ENCODE assay signal across 8 cellular contexts in genomic region chr14:73462078-73462715, GRCh38. TPM values are rescaled to one million over a fixed set of nuclear protein-coding genes. Genes with fewer than 3 reads are reported as not detected.
A peak's percentile ranks its signal among the peaks of the same experiment; 100 is the strongest.
DNase-seq lines count a peak whose midpoint lies in the region; ATAC-seq and TF ChIP-seq lines count a peak whose summit lies in the region.

No MANE protein-coding gene starts in this region.

- H3K79me2 ChIP-seq in hepatocyte = peaks cover 9% of the 10 kb centered on the region

- H3K4me1 ChIP-seq in BLaER1 treated with 17β-estradiol and CSF1 and Interleukin-3, amounts not matched to agents 10 nM and 100 nM = peaks cover 40 to 84% (median 82%) of the 10 kb centered on the region in 10 experiments
- H3K4me1 ChIP-seq in adrenal gland (replicated peaks in 1 of 2) (peaks cover 27 to 67% of the 10 kb centered on the region in 2 donors), hepatocyte (ENCODE audit: insufficient read depth) (peaks cover 29% of the 10 kb centered on the region)

- peak overlapping the region; percentile 20 for H2AFZ ChIP-seq in hepatocyte

- H3K36me3 ChIP-seq in BLaER1 treated with 17β-estradiol and CSF1 and Interleukin-3, amounts not matched to agents 10 nM and 100 nM = no peaks in the 10 kb centered on the region
- H3K36me3 ChIP-seq in adrenal gland (replicated peaks in 1 of 2) (no peaks in the 10 kb centered on the region), hepatocyte (replicated peaks; ENCODE audit: insufficient read depth, low read depth) (no peaks in the 10 kb centered on the region)

- peaks cover 19% of the 10 kb centered on the region for H3K36me3 Mint-ChIP-seq in stimulated activated effector memory CD8-positive, alpha-beta T cell treated with anti-CD3 and anti-CD28 coated beads, Interleukin-12 subunit alpha, Interleukin-12 subunit beta, amount 100 ng/mL, for 72 hours

- H3K4me3 Mint-ChIP-seq in stimulated activated effector memory CD8-positive, alpha-beta T cell treated with anti-CD3 and anti-CD28 coated beads, Interleukin-12 subunit alpha, Interleukin-12 subunit beta, amount 100 ng/mL, for 72 hours = no peak overlapping the region

- no peaks in the 10 kb centered on the region for H3K9me3 Mint-ChIP-seq in stimulated activated effector memory CD8-positive, alpha-beta T cell treated with anti-CD3 and anti-CD28 coated beads, Interleukin-12 subunit alpha, Interleukin-12 subunit beta, amount 100 ng/mL, for 72 hours

- peaks cover 0 to 9% (median 3%) of the 10 kb centered on the region in 11 experiments; a peak in 11 of 22 replicates for H4K20me1 ChIP-seq in BLaER1 treated with 17β-estradiol and CSF1 and Interleukin-3, amounts not matched to agents 10 nM and 100 nM
- no peaks in the 10 kb centered on the region for H4K20me1 ChIP-seq in hepatocyte (ENCODE audit: insufficient read depth, poor library complexity, severe bottlenecking)

- peak overlapping the region in 6 of 10 experiments; percentile 35 to 97 (median 57); a peak in 12 of 20 replicates for H3K4me3 ChIP-seq in BLaER1 treated with 17β-estradiol and CSF1 and Interleukin-3, amounts not matched to agents 10 nM and 100 nM
- H3K4me3 ChIP-seq in adrenal gland (peak overlapping the region in 1 of 4 donors; percentile 4), hepatocyte (no peak overlapping the region)

- H3K27me3 ChIP-seq in BLaER1 treated with 17β-estradiol and CSF1 and Interleukin-3, amounts not matched to agents 10 nM and 100 nM = no peaks in the 10 kb centered on the region
- H3K27me3 ChIP-seq in adrenal gland = no peaks in the 10 kb centered on the region
- no peaks in the 10 kb centered on the region for H3K27me3 ChIP-seq in hepatocyte

- H3K9me3 ChIP-seq in BLaER1 treated with 17β-estradiol and CSF1 and Interleukin-3, amounts not matched to agents 10 nM and 100 nM (replicated peaks in 1 of 11) = no peaks in the 10 kb centered on the region; a peak in 1 of 22 replicates
- H3K9me3 ChIP-seq in adrenal gland (replicated peaks in 1 of 3) (no peaks in the 10 kb centered on the region), hepatocyte (ENCODE audit: low read depth) (no peaks in the 10 kb centered on the region)

- TF ChIP-seq CTCF in adrenal gland (IDR thresholded peaks at IDR 0.05) (no peak), hepatocyte (IDR thresholded peaks at IDR 0.05; ENCODE audit: poor library complexity) (no peak)

- ATAC-seq in stimulated activated effector memory CD8-positive, alpha-beta T cell treated with anti-CD3 and anti-CD28 coated beads, Interleukin-12 subunit alpha, Interleukin-12 subunit beta, amount 100 ng/mL, for 72 hours = no peak
- ATAC-seq in GM21423 (IDR thresholded peaks at IDR 0.05; ENCODE audit: unreplicated experiment) = no peak

- peak overlapping the region in 9 of 11 experiments; percentile 10 to 97 (median 89); a peak in 17 of 22 replicates for H3K4me2 ChIP-seq in BLaER1 treated with 17β-estradiol and CSF1 and Interleukin-3, amounts not matched to agents 10 nM and 100 nM
- H3K4me2 ChIP-seq in hepatocyte = peak overlapping the region; percentile 73

- H3K4me1 Mint-ChIP-seq in stimulated activated effector memory CD8-positive, alpha-beta T cell treated with anti-CD3 and anti-CD28 coated beads, Interleukin-12 subunit alpha, Interleukin-12 subunit beta, amount 100 ng/mL, for 72 hours = peaks cover 68% of the 10 kb centered on the region

- 16 to 42% (median 24%) methylated on average over 5 of the region's 5 CpGs for WGBS in adrenal gland, 4 donors
- 37% methylated on average over 5 of the region's 5 CpGs for WGBS in hepatocyte (ENCODE audit: low lambda C conversion rate, missing lambda C conversion rate)

- DNase-seq in NCI-H146 treated with DMSO at 0.1 percent for 48 hours (lab: John Stamatoyannopoulos, UW; ENCODE audit: unreplicated experiment) (peak; percentile 63), adrenal gland (peak; percentile 63 to 88 (median 77)), hepatocyte (ENCODE audit: low spot score) (peak; percentile 83), putamen (ENCODE audit: low spot score) (no peak), hepatic stellate cell (ENCODE audit: low spot score) (no peak)
- no peak for DNase-seq in stimulated activated effector memory CD8-positive, alpha-beta T cell treated with anti-CD3 and anti-CD28 coated beads, Interleukin-12 subunit alpha, Interleukin-12 subunit beta, amount 100 ng/mL, for 72 hours (ENCODE audit: low spot score in 2 of 2)

- intact Hi-C loops in adrenal gland (cut with DNase I) = no loop called here

- no peaks in the 10 kb centered on the region for H3K9me2 ChIP-seq in hepatocyte (replicated peaks; ENCODE audit: insufficient read depth)

- H3K9ac ChIP-seq in BLaER1 treated with 17β-estradiol and CSF1 and Interleukin-3, amounts not matched to agents 10 nM and 100 nM = peak overlapping the region in 7 of 11 experiments; percentile 1 to 80 (median 77); a peak in 14 of 22 replicates

- no peak for TF ChIP-seq POLR2A in adrenal gland (IDR thresholded peaks at IDR 0.05)

- peak overlapping the region; percentile 55 for H3K27ac Mint-ChIP-seq in stimulated activated effector memory CD8-positive, alpha-beta T cell treated with anti-CD3 and anti-CD28 coated beads, Interleukin-12 subunit alpha, Interleukin-12 subunit beta, amount 100 ng/mL, for 72 hours

- H3K27ac ChIP-seq in BLaER1 treated with 17β-estradiol and CSF1 and Interleukin-3, amounts not matched to agents 10 nM and 100 nM = peak overlapping the region in 10 of 11 experiments; percentile 65 to 88 (median 84); a peak in 19 of 22 replicates
- H3K27ac ChIP-seq in adrenal gland (peak overlapping the region in 4 of 5 donors; percentile 18 to 68 (median 41)), hepatocyte (peak overlapping the region; percentile 84)

RNA-seq across cellular contexts. Expression of gene NUMB, which starts 3.9 kb away (rescaled TPM):
- total RNA-seq in adrenal gland (10 to 100 TPM; 36.1 to 63.3 (median 56.5) TPM), hepatocyte (35.3 and 38.5 TPM in 2 replicates)
- polyA plus RNA-seq in adrenal gland (10 to 100 TPM; 26.1 to 41.8 (median 41.4) TPM), hepatocyte (44.0 and 45.8 TPM in 2 replicates)

RNA-seq across cellular contexts. Expression of gene RIOX1, which starts 28.5 kb away (rescaled TPM):
- total RNA-seq in adrenal gland (10 to 100 TPM in 6 of 8 donors, 1 to 10 TPM in 2; 9.0 to 21.2 (median 11.8) TPM), hepatocyte (12.6 and 13.1 TPM in 2 replicates)
- polyA plus RNA-seq in adrenal gland (1 to 10 TPM; 5.2 to 6.0 (median 5.9) TPM), hepatocyte (10.1 and 15.6 TPM in 2 replicates)

Comparison
In these comparisons a context has a peak if more than half of its experiments do, and no peak if none do; other contexts are left out.
1. DNase-seq: peak in NCI-H146 treated with DMSO at 0.1 percent for 48 hours (single experiment), adrenal gland (7 of 7) and hepatocyte (single experiment); none in stimulated activated effector memory CD8-positive, alpha-beta T cell treated with anti-CD3 and anti-CD28 coated beads, Interleukin-12 subunit alpha, Interleukin-12 subunit beta, amount 100 ng/mL, for 72 hours (0 of 2), putamen (single experiment) and hepatic stellate cell (single experiment).
2. Peak in every context shown above with its lines, with median percentiles within 50 percentile points of each other: H3K27ac ChIP-seq.